ENCODE assay signal across 20 cellular contexts in genomic region chr7:128389815-128390329, GRCh38.
"Had no signal": no experiment of that assay in that cellular context is flagged by ENCODE, and none has a peak within 500 bp of the region (broad histone marks: within the 10 kb centered on the region; RNA-seq: fewer than 3 reads in every experiment).

No MANE protein-coding gene starts in this region.

- DNase-seq: activated CD4-positive, CD25-positive, alpha-beta regulatory T cell treated with anti-CD3 and anti-CD28 coated beads, Interleukin-2, amount 50 U/mL, for 72 hours; activated CD8-positive, alpha-beta memory T cell treated with anti-CD3 and anti-CD28 coated beads, Interleukin-2, amount 50 U/mL, for 4 hours; activated effector memory CD4-positive, alpha-beta T cell treated with anti-CD3 and anti-CD28 coated beads, Interleukin-2, amount 50 U/mL, for 16 hours; activated naive CD4-positive, alpha-beta T cell treated with anti-CD3 and anti-CD28 coated beads, Interleukin-2, amount 10 ng/mL, durations not matched to agents 7 days and 5 days; activated T-cell treated with anti-CD3 and anti-CD28 coated beads, Interleukin-2, amount 50 U/mL, for 72 hours; amygdala; cerebellar nuclear complex; glutamatergic neuron; midbrain; natural killer cell; pancreas; small intestine; stimulated activated CD4-positive, alpha-beta T cell treated with anti-CD3 and anti-CD28 coated beads, Interleukin-2, amount 100 ng/mL, for 24 hours; transverse colon; uterus had no signal

- H3K27ac ChIP-seq: coronary artery, esophagus muscularis mucosa, hepatocyte, pancreas, transverse colon, uterus, WERI-Rb-1 had no signal

- H3K4me3 ChIP-seq: coronary artery, esophagus muscularis mucosa, hepatocyte, pancreas, transverse colon, uterus had no signal

- H3K4me1 ChIP-seq: pancreas, uterus had no signal

- H3K4me2 ChIP-seq: hepatocyte had no signal

- H3K9me3 ChIP-seq: esophagus muscularis mucosa, neutrophil, pancreas, transverse colon, uterus had no signal

- H3K36me3 ChIP-seq: pancreas, transverse colon, uterus had no signal

- H3K27me3 ChIP-seq: neutrophil, pancreas, uterus had no signal
